Comparison of ENCODE assay signal across 23 cellular contexts in the genomic region with DNA sequence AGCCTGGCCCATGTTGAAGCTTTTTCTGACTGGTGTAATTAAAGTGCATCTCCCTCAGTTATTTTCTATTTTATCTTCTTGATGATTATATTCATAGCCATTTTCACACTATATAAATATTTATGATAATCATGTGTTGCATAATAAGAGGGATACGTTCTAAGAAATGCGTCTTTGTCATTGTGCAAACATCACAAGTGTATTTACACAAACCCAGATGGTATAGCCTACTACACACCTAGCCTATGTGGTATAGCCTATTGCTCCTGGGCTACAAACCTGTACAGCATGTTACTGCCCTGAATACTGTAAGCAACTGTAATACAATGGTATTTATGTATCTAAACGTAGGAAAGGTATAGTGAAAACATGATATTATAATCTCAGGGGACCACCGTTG.
"Had no signal": no experiment of that assay in that cellular context is flagged by ENCODE, and none has a peak within 500 bp of the region (broad histone marks: within the 10 kb centered on the region; RNA-seq: fewer than 3 reads in every experiment).

No MANE protein-coding gene starts in this region.

- H3K4me3 Mint-ChIP-seq: natural killer cell; neural crest cell; stimulated activated naive B cell treated with anti-CD40 and anti-IgM and Interleukin-4, amounts not matched to agents 10 μg/mL and 1 μg/mL and 100 μg/mL, for 72 hours had no signal

- H3K4me1 Mint-ChIP-seq: natural killer cell had no signal

- FAIRE-seq: islet of Langerhans had no signal

- H3K4me3 ChIP-seq: dorsolateral prefrontal cortex, gastrocnemius medialis, right atrium auricular region, sigmoid colon, skin epidermis, stomach, thoracic aorta, transverse colon had no signal

- DNase-seq: cortex of kidney; dorsolateral prefrontal cortex; effector CD8-positive, alpha-beta T cell; gastrocnemius medialis; head of caudate nucleus; hippocampal formation; kidney glomerular epithelial cell; mammary epithelial cell; natural killer cell; sigmoid colon; stimulated activated CD4-positive, alpha-beta T cell treated with anti-CD3 and anti-CD28 coated beads, Interleukin-2, amount 100 ng/mL, for 24 hours; stimulated activated CD4-positive, alpha-beta T cell treated with anti-CD3 and anti-CD28 coated beads, Interleukin-4, amount 100 ng/mL, for 4 hours; stimulated activated naive B cell treated with anti-CD40 and anti-IgM and Interleukin-4, amounts not matched to agents 10 μg/mL and 1 μg/mL and 100 μg/mL, for 72 hours; stomach; substantia nigra; transverse colon had no signal

- H3K27ac ChIP-seq: dorsolateral prefrontal cortex, gastrocnemius medialis, right atrium auricular region, sigmoid colon, skin epidermis, stomach, thoracic aorta, transverse colon had no signal

- H3K36me3 Mint-ChIP-seq: natural killer cell had no signal

- H3K27me3 Mint-ChIP-seq: stimulated activated naive B cell treated with anti-CD40 and anti-IgM and Interleukin-4, amounts not matched to agents 10 μg/mL and 1 μg/mL and 100 μg/mL, for 72 hours had no signal

- H3K27ac Mint-ChIP-seq: natural killer cell; stimulated activated naive B cell treated with anti-CD40 and anti-IgM and Interleukin-4, amounts not matched to agents 10 μg/mL and 1 μg/mL and 100 μg/mL, for 72 hours had no signal

- H3K36me3 ChIP-seq: right atrium auricular region, sigmoid colon, stomach, thoracic aorta, transverse colon had no signal

- H3K9me3 ChIP-seq: gastrocnemius medialis, right atrium auricular region, sigmoid colon, stomach, thoracic aorta, transverse colon had no signal

- H3K4me1 ChIP-seq: right atrium auricular region had no signal

- H3K27me3 ChIP-seq: dorsolateral prefrontal cortex, gastrocnemius medialis, right atrium auricular region, sigmoid colon, stomach, transverse colon had no signal

- ATAC-seq: esophagus mucosa; gastrocnemius medialis; left lobe of liver; natural killer cell; stimulated activated naive B cell treated with anti-CD40 and anti-IgM and Interleukin-4, amounts not matched to agents 10 μg/mL and 1 μg/mL and 100 μg/mL, for 72 hours had no signal

- H3K9me3 Mint-ChIP-seq: natural killer cell; stimulated activated naive B cell treated with anti-CD40 and anti-IgM and Interleukin-4, amounts not matched to agents 10 μg/mL and 1 μg/mL and 100 μg/mL, for 72 hours had no signal
